In genomic region chr3:128543570-128544174, GRCh38 we compare ENCODE assay signal across 7 cellular contexts. TPM values are rescaled to one million over a fixed set of nuclear protein-coding genes. Genes with fewer than 3 reads are reported as not detected.
"Had no signal": no experiment of that assay in that cellular context is flagged by ENCODE, and none has a peak within 500 bp of the region (broad histone marks: within the 10 kb centered on the region; RNA-seq: fewer than 3 reads in every experiment).

No MANE protein-coding gene starts in this region.

RNA-seq across cellular contexts. Expression of gene GATA2, which starts 50.7 kb away (rescaled TPM):
- total RNA-seq: activated B cell treated with CpG ODN at 0.5 μM for 24 hours; activated CD4-positive, alpha-beta memory T cell treated with anti-CD3 and anti-CD28 coated beads for 36 hours; activated CD4-positive, alpha-beta T cell treated with anti-CD3 and anti-CD28 coated beads, Interleukin-2, amount 10 ng/mL, durations not matched to agents 24 days and 14 days; activated CD4-positive, alpha-beta T cell treated with anti-CD3 and anti-CD28 coated beads, Interleukin-2, amount 10 ng/mL, durations not matched to agents 7 days and 5 days; activated CD8-positive, alpha-beta T cell treated with anti-CD3 and anti-CD28 coated beads for 36 hours; activated CD8-positive, alpha-beta T cell treated with anti-CD3 and anti-CD28 coated beads, Interleukin-2, amount 10 ng/mL, durations not matched to agents 7 days and 5 days; T-helper 2 cell treated with Interferon-gamma antibody and Interleukin-4, amounts not matched to agents 100 ng/mL and 5 ng/mL, for 36 hours had no signal
